In genomic region chr22:33838644-33839043, GRCh38 we compare ENCODE assay signal across 1 cellular context.
TF ChIP-seq lines count a peak whose summit lies in the region.

No MANE protein-coding gene starts in this region.

TF ChIP-seq in GM23338, 12 proteins besides CTCF, POLR2A, EP300 and RAD21 (continued from another document):
- no peak for TF ChIP-seq EZH2 (IDR thresholded peaks at IDR 0.05; ENCODE audit: low read depth, unreplicated experiment)
TF ChIP-seq in GM23338: peak in this region for 0.
